Comparison of ENCODE assay signal across 19 cellular contexts in the genomic region with DNA sequence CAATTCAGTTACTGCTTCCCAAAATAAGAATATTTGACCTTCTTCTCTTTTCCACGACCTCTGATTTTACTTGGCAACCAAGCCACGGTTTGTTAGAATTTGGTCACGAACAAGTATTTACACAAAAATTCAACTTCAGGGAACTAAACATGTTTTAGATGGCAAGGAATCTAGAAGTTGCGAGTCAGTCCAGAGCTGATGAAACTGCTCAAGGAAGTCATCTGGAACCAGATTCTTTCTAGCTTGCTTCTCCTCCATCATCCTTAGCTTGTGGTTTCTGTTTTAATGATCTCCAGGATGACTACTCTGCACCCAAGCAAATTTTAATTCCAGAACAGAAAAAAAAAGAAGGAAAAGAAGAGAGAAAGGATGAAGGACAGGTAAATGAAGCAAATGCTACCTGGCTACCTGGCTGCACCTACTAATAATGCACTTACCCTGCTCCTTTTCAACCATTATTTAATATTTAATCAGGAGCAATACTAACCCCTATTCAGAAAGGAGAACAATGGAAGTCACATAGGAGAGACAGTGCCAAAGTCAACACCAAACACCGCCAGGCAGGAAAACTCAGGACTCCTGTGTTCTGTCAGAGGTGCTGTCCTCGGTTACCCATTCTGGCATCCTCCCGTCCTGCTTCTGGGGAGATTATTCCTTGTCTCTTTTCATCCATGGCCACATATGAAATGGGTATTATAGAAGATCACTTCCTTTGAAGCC. TPM values are rescaled to one million over a fixed set of nuclear protein-coding genes. Genes with fewer than 3 reads are reported as not detected.
DNase-seq lines count a peak whose midpoint lies in the region; ATAC-seq, FAIRE-seq and TF ChIP-seq lines count a peak whose summit lies in the region.
"Had no signal": no experiment of that assay in that cellular context is flagged by ENCODE, and none has a peak within 500 bp of the region (broad histone marks: within the 10 kb centered on the region; RNA-seq: fewer than 3 reads in every experiment).

No MANE protein-coding gene starts in this region.

- no peaks in the 10 kb centered on the region for H3K27me3 ChIP-seq in adrenal gland
- H3K27me3 ChIP-seq: BE2C had no signal

- TF ChIP-seq CTCF in adrenal gland (IDR thresholded peaks at IDR 0.05), result no peak

- no peak for FAIRE-seq in GM19239 (lab: Jason Lieb, UNC)
- FAIRE-seq: H54 had no signal

- WGBS in adrenal gland, 4 donors, result 69 to 83% (median 80%) methylated on average over 7 of the region's 7 CpGs

- H3K36me3 ChIP-seq in adrenal gland (replicated peaks in 1 of 2), result no peaks in the 10 kb centered on the region
- H3K36me3 ChIP-seq: BE2C had no signal

- intact Hi-C loops in adrenal gland (cut with DNase I), result no loop called here

- no peaks in the 10 kb centered on the region for H3K9me3 ChIP-seq in adrenal gland (replicated peaks in 1 of 3)
- H3K9me3 ChIP-seq: BE2C had no signal

- peak; percentile 31 for DNase-seq in AG08395 (ENCODE audit: low spot score)
- DNase-seq in GM04503 (ENCODE audit: low read depth), result peak; percentile 66
- peak; percentile 56 for DNase-seq in NCI-H774 (lab: John Stamatoyannopoulos, UW)
- peak; percentile 88 for DNase-seq in fibroblast of peridontal ligament (ENCODE audit: extremely low read depth)
- no peak for DNase-seq in adrenal gland
- no peak for DNase-seq in activated naive CD4-positive, alpha-beta T cell treated with anti-CD3 and anti-CD28 coated beads, Interleukin-2, amount 50 U/mL, for 16 hours
- DNase-seq in GM19239 (ENCODE audit: insufficient read length, low spot score), result no peak
- DNase-seq: activated CD4-positive, alpha-beta T cell treated with anti-CD3 and anti-CD28 coated beads, Interleukin-2, amount 10 ng/mL, durations not matched to agents 7 days and 5 days; activated naive CD8-positive, alpha-beta T cell treated with anti-CD3 and anti-CD28 coated beads for 36 hours; activated T-cell treated with anti-CD3 and anti-CD28 coated beads, Interleukin-2, amount 50 U/mL, for 48 hours; BE2C; central memory CD4-positive, alpha-beta T cell; immature natural killer cell; NCI-H226; retina; T1000 had no signal

- no peak for ATAC-seq in GM18909 (IDR thresholded peaks at IDR 0.05; ENCODE audit: poor library complexity, unreplicated experiment)

- no peak overlapping the region for H3K27ac ChIP-seq in adrenal gland

- no peaks in the 10 kb centered on the region for H3K4me1 ChIP-seq in adrenal gland (replicated peaks in 1 of 2)
- H3K4me1 ChIP-seq: BE2C had no signal

- no peak for TF ChIP-seq POLR2A in adrenal gland (IDR thresholded peaks at IDR 0.05)

- no peak overlapping the region for H3K4me3 ChIP-seq in adrenal gland

RNA-seq across cellular contexts. Expression of a gene that starts 54.2 kb away (rescaled TPM):
- total RNA-seq in adrenal gland, result 1 to 10 TPM; 1.1 to 6.1 (median 3.9) TPM
- polyA plus RNA-seq in adrenal gland, result 1 to 10 TPM; 2.5 to 5.6 (median 3.4) TPM
- total RNA-seq: activated CD4-positive, alpha-beta T cell treated with anti-CD3 and anti-CD28 coated beads, Interleukin-2, amount 10 ng/mL, durations not matched to agents 7 days and 5 days; activated naive CD8-positive, alpha-beta T cell treated with anti-CD3 and anti-CD28 coated beads for 36 hours; subcutaneous adipose tissue had no signal
- polyA plus RNA-seq: immature natural killer cell had no signal

Comparison
In these comparisons a context has a peak if more than half of its experiments do, and no peak if none do; other contexts are left out.
1. DNase-seq: peak in AG08395 (single experiment), GM04503 (single experiment), NCI-H774 (single experiment) and fibroblast of peridontal ligament (single experiment); none in adrenal gland (0 of 7), activated naive CD4-positive, alpha-beta T cell treated with anti-CD3 and anti-CD28 coated beads, Interleukin-2, amount 50 U/mL, for 16 hours (single experiment) and GM19239 (single experiment).